27 cellular contexts compared by ENCODE assay signal in the genomic region with DNA sequence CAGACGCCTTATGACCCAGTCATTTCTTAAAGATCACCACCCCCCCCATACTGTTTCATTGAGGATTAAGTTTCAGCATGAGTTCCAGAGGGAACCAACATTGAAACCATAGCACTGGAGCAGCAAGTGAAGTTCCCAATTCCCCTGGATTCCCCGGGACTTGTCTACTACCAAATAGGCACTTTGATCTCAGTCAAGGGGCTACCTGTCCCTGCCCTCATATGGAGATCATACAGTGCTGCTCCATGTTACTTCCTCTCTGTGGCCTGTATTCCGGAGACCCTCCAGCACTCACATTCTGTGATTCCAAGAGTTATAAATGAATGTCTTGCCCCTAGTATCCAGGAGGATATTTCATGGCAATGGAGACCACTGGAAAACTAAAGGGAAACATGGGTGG. TPM values are rescaled to one million over a fixed set of nuclear protein-coding genes. Genes with fewer than 3 reads are reported as not detected.
A peak's percentile ranks its signal among the peaks of the same experiment; 100 is the strongest.
DNase-seq lines count a peak whose midpoint lies in the region; ATAC-seq lines count a peak whose summit lies in the region.
"Had no signal": no experiment of that assay in that cellular context is flagged by ENCODE, and none has a peak within 500 bp of the region (broad histone marks: within the 10 kb centered on the region; RNA-seq: fewer than 3 reads in every experiment).

No MANE protein-coding gene starts in this region.

- POLR2A ChIA-PET in naive thymus-derived CD8-positive, alpha-beta T cell (lab: Charles Lee): no interaction called here

- peak overlapping the region; percentile 42 for H3K27ac ChIP-seq in substantia nigra (ENCODE audit: low read depth, low read length, poor library complexity, severe bottlenecking)
- H3K27ac ChIP-seq: SJCRH30 had no signal

- no peak for DNase-seq in activated naive CD4-positive, alpha-beta T cell treated with anti-CD3 and anti-CD28 coated beads, Interleukin-2, amount 50 U/mL, for 72 hours (ENCODE audit: low spot score in 2 of 2)
- no peak for DNase-seq in naive thymus-derived CD8-positive, alpha-beta T cell
- no peak for DNase-seq in substantia nigra (lab: John Stamatoyannopoulos, UW)
- DNase-seq in OCI-M2 (lab: John Stamatoyannopoulos, UW; ENCODE audit: unreplicated experiment): no peak
- DNase-seq in globus pallidus (ENCODE audit: low spot score): no peak
- no peak for DNase-seq in activated gamma-delta T cell (lab: John Stamatoyannopoulos, UW)
- DNase-seq: activated CD4-positive, alpha-beta T cell treated with anti-CD3 and anti-CD28 coated beads, Interleukin-2, amount 10 ng/mL, durations not matched to agents 24 days and 14 days; activated naive CD4-positive, alpha-beta T cell treated with Interleukin-2 at 50 U/mL for 16 hours; activated T-cell treated with anti-CD3 and anti-CD28 coated beads, Interleukin-2, amount 50 U/mL, for 72 hours; CD4-positive, alpha-beta memory T cell; immature natural killer cell; left colon; mammary epithelial cell; mucosa of descending colon; NCI-H1694; NCI-H446; retina; RPMI8226; SJCRH30; small intestine; upper lobe of left lung had no signal

- H3K27ac Mint-ChIP-seq in activated naive CD4-positive, alpha-beta T cell treated with anti-CD3 and anti-CD28 coated beads, Interleukin-2, amount 50 U/mL, for 24 hours: peak overlapping the region; percentile 46
- peak overlapping the region in 1 of 2 donors; percentile 54 for H3K27ac Mint-ChIP-seq in activated naive CD4-positive, alpha-beta T cell treated with anti-CD3 and anti-CD28 coated beads, Interleukin-2, amount 50 U/mL, for 72 hours
- peak overlapping the region in 6 of 10 donors; percentile 34 to 85 (median 74) for H3K27ac Mint-ChIP-seq in naive thymus-derived CD8-positive, alpha-beta T cell
- H3K27ac Mint-ChIP-seq: activated T-cell treated with anti-CD3 and anti-CD28 coated beads, Interleukin-2, amount 50 U/mL, for 72 hours; GM23338; IgD-negative memory B cell; stimulated activated naive CD8-positive, alpha-beta T cell treated with anti-CD3 and anti-CD28 coated beads, Interleukin-15, Interleukin-2, amounts not matched to agents 100 ng/mL and 50 ng/mL, for 24 hours; WTC11 had no signal

- H3K9me3 Mint-ChIP-seq in activated naive CD4-positive, alpha-beta T cell treated with anti-CD3 and anti-CD28 coated beads, Interleukin-2, amount 50 U/mL, for 24 hours: no peaks in the 10 kb centered on the region
- H3K9me3 Mint-ChIP-seq in activated naive CD4-positive, alpha-beta T cell treated with anti-CD3 and anti-CD28 coated beads, Interleukin-2, amount 50 U/mL, for 72 hours: peaks cover 0 to 12% of the 10 kb centered on the region in 2 donors
- H3K9me3 Mint-ChIP-seq in naive thymus-derived CD8-positive, alpha-beta T cell: peaks cover 0 to 3% (median 0%) of the 10 kb centered on the region in 9 donors
- H3K9me3 Mint-ChIP-seq: activated T-cell treated with anti-CD3 and anti-CD28 coated beads, Interleukin-2, amount 50 U/mL, for 72 hours; CD4-positive, alpha-beta memory T cell; GM23338; immature natural killer cell; stimulated activated naive CD8-positive, alpha-beta T cell treated with anti-CD3 and anti-CD28 coated beads, Interleukin-15, Interleukin-2, amounts not matched to agents 100 ng/mL and 50 ng/mL, for 24 hours had no signal

- H3K36me3 Mint-ChIP-seq in activated naive CD4-positive, alpha-beta T cell treated with anti-CD3 and anti-CD28 coated beads, Interleukin-2, amount 50 U/mL, for 24 hours: peaks cover 22% of the 10 kb centered on the region
- H3K36me3 Mint-ChIP-seq in activated naive CD4-positive, alpha-beta T cell treated with anti-CD3 and anti-CD28 coated beads, Interleukin-2, amount 50 U/mL, for 72 hours: peaks cover 23 to 30% of the 10 kb centered on the region in 2 donors
- peaks cover 5 to 34% (median 13%) of the 10 kb centered on the region in 3 donors for H3K36me3 Mint-ChIP-seq in naive thymus-derived CD8-positive, alpha-beta T cell
- H3K36me3 Mint-ChIP-seq: IgD-negative memory B cell had no signal

- no peak for ATAC-seq in activated naive CD4-positive, alpha-beta T cell treated with anti-CD3 and anti-CD28 coated beads, Interleukin-2, amount 50 U/mL, for 72 hours
- ATAC-seq in naive thymus-derived CD8-positive, alpha-beta T cell: no peak
- ATAC-seq: activated T-cell treated with anti-CD3 and anti-CD28 coated beads, Interleukin-2, amount 50 U/mL, for 72 hours; GM23338; WTC11 had no signal

- no peak overlapping the region for H3K4me3 Mint-ChIP-seq in activated naive CD4-positive, alpha-beta T cell treated with anti-CD3 and anti-CD28 coated beads, Interleukin-2, amount 50 U/mL, for 24 hours
- no peak overlapping the region for H3K4me3 Mint-ChIP-seq in naive thymus-derived CD8-positive, alpha-beta T cell
- H3K4me3 Mint-ChIP-seq: activated CD4-positive, alpha-beta T cell treated with anti-CD3 and anti-CD28 coated beads, Interleukin-2, amount 10 ng/mL, durations not matched to agents 24 days and 14 days; activated T-cell treated with anti-CD3 and anti-CD28 coated beads, Interleukin-2, amount 50 U/mL, for 72 hours; GM23338; IgD-negative memory B cell; nephron; stimulated activated naive CD8-positive, alpha-beta T cell treated with anti-CD3 and anti-CD28 coated beads, Interleukin-15, Interleukin-2, amounts not matched to agents 100 ng/mL and 50 ng/mL, for 24 hours; WTC11 had no signal

- peaks cover 82% of the 10 kb centered on the region for H3K4me1 Mint-ChIP-seq in activated naive CD4-positive, alpha-beta T cell treated with anti-CD3 and anti-CD28 coated beads, Interleukin-2, amount 50 U/mL, for 24 hours
- H3K4me1 Mint-ChIP-seq in naive thymus-derived CD8-positive, alpha-beta T cell: peaks cover 40 to 80% (median 66%) of the 10 kb centered on the region in 4 donors
- H3K4me1 Mint-ChIP-seq: GM23338, IgD-negative memory B cell, WTC11 had no signal

- H3K27me3 Mint-ChIP-seq in activated naive CD4-positive, alpha-beta T cell treated with anti-CD3 and anti-CD28 coated beads, Interleukin-2, amount 50 U/mL, for 24 hours: no peaks in the 10 kb centered on the region
- no peaks in the 10 kb centered on the region for H3K27me3 Mint-ChIP-seq in naive thymus-derived CD8-positive, alpha-beta T cell
- H3K27me3 Mint-ChIP-seq: activated CD4-positive, alpha-beta T cell treated with anti-CD3 and anti-CD28 coated beads, Interleukin-2, amount 10 ng/mL, durations not matched to agents 24 days and 14 days; CD4-positive, alpha-beta memory T cell; stimulated activated naive CD8-positive, alpha-beta T cell treated with anti-CD3 and anti-CD28 coated beads, Interleukin-15, Interleukin-2, amounts not matched to agents 100 ng/mL and 50 ng/mL, for 24 hours had no signal

RNA-seq across cellular contexts. Expression of a gene that starts 42.5 kb away (rescaled TPM):
- 10 to 100 TPM; 49.3 to 57.5 TPM for total RNA-seq in activated naive CD4-positive, alpha-beta T cell treated with anti-CD3 and anti-CD28 coated beads, Interleukin-2, amount 50 U/mL, for 72 hours
- 10 to 100 TPM; 39.5 to 42.7 TPM for total RNA-seq in naive thymus-derived CD8-positive, alpha-beta T cell
- 10 to 100 TPM; 10.3 to 15.5 (median 15.2) TPM for polyA plus RNA-seq in naive thymus-derived CD8-positive, alpha-beta T cell
